9 cellular contexts compared by ENCODE assay signal in the genomic region with DNA sequence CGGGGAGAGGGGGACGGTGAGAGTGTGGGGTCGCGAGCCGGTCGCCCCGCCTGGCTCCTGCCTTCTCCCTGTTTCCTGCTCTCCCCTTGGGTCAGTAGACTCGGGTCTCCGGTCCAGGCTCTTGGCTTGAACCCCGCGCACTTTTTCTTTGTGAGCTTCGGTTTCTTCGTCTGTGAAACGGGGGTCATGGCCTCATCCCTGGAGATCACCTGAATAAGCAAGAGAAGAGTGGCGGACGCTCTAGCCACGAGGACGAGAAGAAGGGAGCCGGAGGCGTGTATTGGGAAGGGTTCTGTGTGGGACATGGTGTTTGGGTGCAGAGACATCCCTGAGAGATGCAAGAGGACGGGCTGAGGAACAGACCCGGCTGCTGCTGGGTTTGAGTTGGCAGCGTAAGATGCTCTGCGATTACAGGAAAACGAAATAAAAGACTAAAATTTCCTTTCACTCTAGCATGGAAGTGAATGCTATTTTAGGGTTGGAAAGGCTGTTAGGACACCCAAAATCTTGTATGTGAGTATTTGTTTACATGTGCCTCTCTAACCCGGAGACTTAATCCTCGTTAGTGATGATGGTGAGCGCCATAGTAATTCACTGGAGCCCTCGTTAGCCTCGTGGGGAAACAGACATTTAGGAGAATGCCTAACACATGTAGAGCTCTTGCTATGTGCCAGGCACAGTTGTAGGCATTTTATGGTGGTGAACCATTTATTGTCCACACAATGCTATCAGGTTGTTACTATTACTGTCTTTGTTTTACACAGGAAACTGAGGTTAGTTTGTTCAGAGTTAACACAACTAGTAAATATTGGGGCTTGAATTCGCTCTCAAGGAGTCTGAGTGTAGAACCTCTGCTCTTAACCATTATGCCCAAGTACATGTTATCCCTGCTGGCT. TPM values are rescaled to one million over a fixed set of nuclear protein-coding genes. Genes with fewer than 3 reads are reported as not detected.
DNase-seq lines count a peak whose midpoint lies in the region; ATAC-seq and TF ChIP-seq lines count a peak whose summit lies in the region.
"Had no signal": no experiment of that assay in that cellular context is flagged by ENCODE, and none has a peak within 500 bp of the region (broad histone marks: within the 10 kb centered on the region; RNA-seq: fewer than 3 reads in every experiment).

No MANE protein-coding gene starts in this region.

- peaks cover 0 to 35% (median 14%) of the 10 kb centered on the region in 11 experiments; a peak in 11 of 22 replicates for H4K20me1 ChIP-seq in BLaER1 treated with 17β-estradiol and CSF1 and Interleukin-3, amounts not matched to agents 10 nM and 100 nM
- no peaks in the 10 kb centered on the region for H4K20me1 ChIP-seq in GM23248 (ENCODE audit: insufficient read depth)
- no peaks in the 10 kb centered on the region; the same call in 1 of the 2 replicates for H4K20me1 ChIP-seq in SK-N-SH (ENCODE audit: insufficient read depth)

- no peak for TF ChIP-seq EP300 in SK-N-SH (IDR thresholded peaks at IDR 0.05; ENCODE audit: borderline replicate concordance in 1 of 2, low read depth in 1 of 2, low read length in 1 of 2)

- H3K4me3 ChIP-seq in BLaER1 treated with 17β-estradiol and CSF1 and Interleukin-3, amounts not matched to agents 10 nM and 100 nM: peak overlapping the region; percentile 78 to 99 (median 94)
- H3K4me3 ChIP-seq in GM23248 (peak overlapping the region; percentile 84), SK-N-SH (ENCODE audit: low read depth in 2 of 2, low read length in 1 of 2) (peak overlapping the region; percentile 61 to 87), fibroblast of pulmonary artery (replicated peaks; ENCODE audit: low read depth, low read length) (peak overlapping the region; percentile 76), retinal pigment epithelial cell (ENCODE audit: low read length) (peak overlapping the region; percentile 97)

- H3K9me3 ChIP-seq in BLaER1 treated with 17β-estradiol and CSF1 and Interleukin-3, amounts not matched to agents 10 nM and 100 nM (replicated peaks in 1 of 11): no peaks in the 10 kb centered on the region
- H3K9me3 ChIP-seq in GM23248 (ENCODE audit: low read depth) (no peaks in the 10 kb centered on the region), SK-N-SH (no peaks in the 10 kb centered on the region)

- in situ Hi-C loops in GM23248 (cut with MboI): no loop called here

- H3K9me2 ChIP-seq in GM23248 (ENCODE audit: insufficient read depth): no peaks in the 10 kb centered on the region
- no peaks in the 10 kb centered on the region for H3K9me2 ChIP-seq in SK-N-SH

- POLR2A ChIA-PET in SK-N-SH (lab: Yijun Ruan, JAX): interaction anchor here (0.7 to 1.4 kb wide), 6 partner anchors 11 to 274 kb away, joined by 3 to 19 read pairs (median 3); partner anchors contain the start of genes ALDOA, PAGR1 and SEZ6L2

- no peaks in the 10 kb centered on the region for H3K27me3 ChIP-seq in BLaER1 treated with 17β-estradiol and CSF1 and Interleukin-3, amounts not matched to agents 10 nM and 100 nM
- no peaks in the 10 kb centered on the region for H3K27me3 ChIP-seq in GM23248 (replicated peaks; ENCODE audit: insufficient read depth)
- no peaks in the 10 kb centered on the region for H3K27me3 ChIP-seq in SK-N-SH (ENCODE audit: insufficient read depth)

- H2AFZ ChIP-seq in GM23248: peak overlapping the region; percentile 94
- H2AFZ ChIP-seq in SK-N-SH (ENCODE audit: low read depth): peak overlapping the region; percentile 87

- TF ChIP-seq CTCF in SK-N-SH (IDR thresholded peaks at IDR 0.05) (no peak), fibroblast of pulmonary artery (IDR thresholded peaks at IDR 0.05; ENCODE audit: low read length, missing control alignments) (no peak), retinal pigment epithelial cell (conservative IDR thresholded peaks at IDR 0.05; ENCODE audit: low read depth, low read length) (no peak)

- CTCF ChIA-PET in SK-N-SH (lab: Yijun Ruan, JAX): interaction anchor here (0.8 to 3.0 kb wide), 20 partner anchors 9 to 204 kb away, joined by 3 to 22 read pairs (median 4); partner anchors contain the start of genes HIRIP3, MVP, PAGR1 and ZG16

- WGBS in GM23248 (ENCODE audit: low coverage in 1 of 2, low lambda C conversion rate in 2 of 2, missing lambda C conversion rate in 2 of 2), 2 experiments: 2 to 3% methylated on average over 26 to 31 of the region's 31 CpGs
- 3% methylated on average over 30 of the region's 31 CpGs for WGBS in SK-N-SH (ENCODE audit: low lambda C conversion rate)

- peaks cover 29 to 51% (median 42%) of the 10 kb centered on the region in 10 experiments for H3K4me1 ChIP-seq in BLaER1 treated with 17β-estradiol and CSF1 and Interleukin-3, amounts not matched to agents 10 nM and 100 nM
- H3K4me1 ChIP-seq in GM23248 (ENCODE audit: insufficient read depth) (0 out of 2 replicates have a peak, but pooled peaks cover 9% of the 10 kb centered on the region), SK-N-SH (ENCODE audit: control insufficient read depth in 1 of 2, insufficient read depth in 2 of 2, low read depth in 1 of 2, low read length in 1 of 2) (peaks cover 0 to 11% of the 10 kb centered on the region in 2 experiments; a peak in 1 of 4 replicates)

- peaks cover 0 to 42% (median 38%) of the 10 kb centered on the region in 11 experiments; a peak in 17 of 22 replicates for H3K36me3 ChIP-seq in BLaER1 treated with 17β-estradiol and CSF1 and Interleukin-3, amounts not matched to agents 10 nM and 100 nM
- H3K36me3 ChIP-seq in GM23248 (ENCODE audit: low read depth) (no peaks in the 10 kb centered on the region), SK-N-SH (replicated peaks in 1 of 2; ENCODE audit: control insufficient read depth in 1 of 2, insufficient read depth in 2 of 2, low read length in 1 of 2) (no peaks in the 10 kb centered on the region)

- H3K79me2 ChIP-seq in GM23248 (ENCODE audit: insufficient read depth) (peaks cover 56% of the 10 kb centered on the region), SK-N-SH (ENCODE audit: insufficient read depth) (peaks cover 56% of the 10 kb centered on the region)

- ATAC-seq in GM18861 (IDR thresholded peaks at IDR 0.05; ENCODE audit: unreplicated experiment): no peak

- DNase-seq in GM23248: peak; percentile 51
- DNase-seq in SK-N-SH: peak; percentile 39
- DNase-seq in fibroblast of pulmonary artery (ENCODE audit: low read depth): no peak
- no peak for DNase-seq in retinal pigment epithelial cell (ENCODE audit: low read depth)
- no peak for DNase-seq in CD1c-positive myeloid dendritic cell (ENCODE audit: extremely low spot score)
- DNase-seq in medulla oblongata (ENCODE audit: extremely low spot score): no peak

- H3F3A ChIP-seq in GM23248 (ENCODE audit: insufficient read depth) (peaks cover 5% of the 10 kb centered on the region; the same call in 1 of the 2 replicates), SK-N-SH (replicated peaks; ENCODE audit: insufficient read depth) (no peaks in the 10 kb centered on the region)

- TF ChIP-seq RAD21 in SK-N-SH (IDR thresholded peaks at IDR 0.05; ENCODE audit: low read length): no peak

- peak overlapping the region; percentile 74 to 95 (median 89) for H3K4me2 ChIP-seq in BLaER1 treated with 17β-estradiol and CSF1 and Interleukin-3, amounts not matched to agents 10 nM and 100 nM
- H3K4me2 ChIP-seq in GM23248 (ENCODE audit: unreplicated experiment): peak overlapping the region; percentile 79
- H3K4me2 ChIP-seq in SK-N-SH: peak overlapping the region; percentile 87

- H3K9ac ChIP-seq in BLaER1 treated with 17β-estradiol and CSF1 and Interleukin-3, amounts not matched to agents 10 nM and 100 nM: peak overlapping the region; percentile 77 to 97 (median 94)
- H3K9ac ChIP-seq in GM23248 (peak overlapping the region; percentile 86), SK-N-SH (peak overlapping the region; percentile 84)

- H3K27ac ChIP-seq in BLaER1 treated with 17β-estradiol and CSF1 and Interleukin-3, amounts not matched to agents 10 nM and 100 nM: peak overlapping the region in 10 of 11 experiments; percentile 69 to 96 (median 90); a peak in 21 of 22 replicates
- H3K27ac ChIP-seq in GM23248 (peak overlapping the region; percentile 13; the same call in 1 of the 2 replicates), SK-N-SH (ENCODE audit: low read depth in 2 of 2, low read length in 1 of 2) (peak overlapping the region; percentile 23 to 59; a peak in 3 of 4 replicates)

TF ChIP-seq in SK-N-SH, 30 proteins besides CTCF, POLR2A, EP300 and RAD21 (continues in another document):
- TF ChIP-seq, protein P1, sequence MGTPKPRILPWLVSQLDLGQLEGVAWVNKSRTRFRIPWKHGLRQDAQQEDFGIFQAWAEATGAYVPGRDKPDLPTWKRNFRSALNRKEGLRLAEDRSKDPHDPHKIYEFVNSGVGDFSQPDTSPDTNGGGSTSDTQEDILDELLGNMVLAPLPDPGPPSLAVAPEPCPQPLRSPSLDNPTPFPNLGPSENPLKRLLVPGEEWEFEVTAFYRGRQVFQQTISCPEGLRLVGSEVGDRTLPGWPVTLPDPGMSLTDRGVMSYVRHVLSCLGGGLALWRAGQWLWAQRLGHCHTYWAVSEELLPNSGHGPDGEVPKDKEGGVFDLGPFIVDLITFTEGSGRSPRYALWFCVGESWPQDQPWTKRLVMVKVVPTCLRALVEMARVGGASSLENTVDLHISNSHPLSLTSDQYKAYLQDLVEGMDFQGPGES (IDR thresholded peaks at IDR 0.05; ENCODE audit: low read depth, low read length): no peak

RNA-seq across cellular contexts. Expression of gene KIF22, which starts 0.6 kb away (rescaled TPM):
- 28.7 and 30.4 TPM in 2 replicates for total RNA-seq in GM23248 (2014; rRNA removed; shearing (Covaris generic))
- polyA plus RNA-seq in GM23248 (2016; fragmentation: Nextera tagmentation; extraction: Ambion mirVana) (39.5 and 41.8 TPM in 2 replicates), SK-N-SH (2012; rRNA removed) (63.8 and 64.1 TPM in 2 replicates)
- 25.9 and 37.8 TPM in 2 replicates for polyA plus RNA-seq in SK-N-SH (2012; cell fraction: cytosol; rRNA removed)
- polyA plus RNA-seq in SK-N-SH (2012; cell fraction: nucleus; rRNA removed): 200 and 291 TPM in 2 replicates

RNA-seq across cellular contexts. Expression of gene ZG16, which starts 13.1 kb away (rescaled TPM):
- total RNA-seq in GM23248 (2014; rRNA removed; shearing (Covaris generic)): not detected in 2 replicates
- polyA plus RNA-seq in GM23248 (2016; fragmentation: Nextera tagmentation; extraction: Ambion mirVana) (not detected in 2 replicates), SK-N-SH (2012; rRNA removed) (not detected in 2 replicates)
- polyA plus RNA-seq in SK-N-SH (2012; cell fraction: cytosol; rRNA removed): not detected in 2 replicates
- polyA plus RNA-seq in SK-N-SH (2012; cell fraction: nucleus; rRNA removed): not detected in 2 replicates
- total RNA-seq: LHCN-M2 had no signal

RNA-seq across cellular contexts. Expression of gene MAZ, which starts 15.1 kb away (rescaled TPM):
- total RNA-seq in GM23248 (2014; rRNA removed; shearing (Covaris generic)): 169 and 215 TPM in 2 replicates
- polyA plus RNA-seq in GM23248 (2016; fragmentation: Nextera tagmentation; extraction: Ambion mirVana) (74.5 and 76.8 TPM in 2 replicates), SK-N-SH (2012; rRNA removed) (117 and 163 TPM in 2 replicates)
- 77.9 and 147 TPM in 2 replicates for polyA plus RNA-seq in SK-N-SH (2012; cell fraction: cytosol; rRNA removed)
- polyA plus RNA-seq in SK-N-SH (2012; cell fraction: nucleus; rRNA removed): 131 and 155 TPM in 2 replicates

RNA-seq across cellular contexts. Expression of gene PRRT2, which starts 20.8 kb away (rescaled TPM):
- 0.43 and 4.0 TPM in 2 replicates for total RNA-seq in GM23248 (2014; rRNA removed; shearing (Covaris generic))
- polyA plus RNA-seq in GM23248 (2016; fragmentation: Nextera tagmentation; extraction: Ambion mirVana) (1.3 and 2.1 TPM in 2 replicates), SK-N-SH (2012; rRNA removed) (28.1 and 29.3 TPM in 2 replicates)
- polyA plus RNA-seq in SK-N-SH (2012; cell fraction: cytosol; rRNA removed): 2.3 and 3.4 TPM in 2 replicates
- polyA plus RNA-seq in SK-N-SH (2012; cell fraction: nucleus; rRNA removed): 256 and 346 TPM in 2 replicates

RNA-seq across cellular contexts. Expression of gene PAGR1, which starts 24.8 kb away (rescaled TPM):
- total RNA-seq in GM23248 (2014; rRNA removed; shearing (Covaris generic)): 23.6 and 30.6 TPM in 2 replicates
- 17.5 and 19.3 TPM in 2 replicates for polyA plus RNA-seq in GM23248 (2016; fragmentation: Nextera tagmentation; extraction: Ambion mirVana)
- polyA plus RNA-seq in SK-N-SH (2012; rRNA removed): 48.5 and 57.7 TPM in 2 replicates
- 21.6 and 26.9 TPM in 2 replicates for polyA plus RNA-seq in SK-N-SH (2012; cell fraction: cytosol; rRNA removed)
- polyA plus RNA-seq in SK-N-SH (2012; cell fraction: nucleus; rRNA removed): 270 and 364 TPM in 2 replicates

Comparison
In these comparisons a context has a peak if more than half of its experiments do, and no peak if none do; other contexts are left out.
1. H3K27ac ChIP-seq: peak in every context shown above with its lines; median percentile 90 in BLaER1 treated with 17β-estradiol and CSF1 and Interleukin-3, amounts not matched to agents 10 nM and 100 nM; 41 in SK-N-SH; 13 in GM23248.
2. DNase-seq: peak in GM23248 (single experiment) and SK-N-SH (single experiment); none in fibroblast of pulmonary artery (single experiment), retinal pigment epithelial cell (single experiment), CD1c-positive myeloid dendritic cell (single experiment) and medulla oblongata (single experiment).
3. Peak in every context shown above with its lines, with median percentiles within 50 percentile points of each other: H3K4me2 ChIP-seq, H3K4me3 ChIP-seq and H3K9ac ChIP-seq.